18 cellular contexts compared by ENCODE assay signal in genomic region chr14:84197704-84198103, GRCh38.
"Had no signal": no experiment of that assay in that cellular context is flagged by ENCODE, and none has a peak within 500 bp of the region (broad histone marks: within the 10 kb centered on the region; RNA-seq: fewer than 3 reads in every experiment).

No MANE protein-coding gene starts in this region.

- H3K36me3 ChIP-seq: esophagus muscularis mucosa, gastroesophageal sphincter, heart left ventricle, left lung, lower lobe of right lung had no signal

- H3K27me3 ChIP-seq: dorsolateral prefrontal cortex, esophagus muscularis mucosa, foreskin keratinocyte, gastroesophageal sphincter, heart left ventricle, hepatocyte, left lung had no signal

- H3K4me1 ChIP-seq: foreskin keratinocyte, gastroesophageal sphincter, heart left ventricle, left lung, lower lobe of right lung had no signal

- H3K9me3 ChIP-seq: gastroesophageal sphincter, lower lobe of right lung had no signal

- DNase-seq: dorsolateral prefrontal cortex; effector CD4-positive, alpha-beta T cell; effector memory CD4-positive, alpha-beta T cell; foreskin keratinocyte; heart left ventricle; hypothalamus; immature natural killer cell; left cardiac atrium; left lung; left ventricle myocardium superior; lower lobe of right lung; mesenchymal stem cell; mucosa of descending colon; naive B cell had no signal

- H3K4me3 ChIP-seq: coronary artery, dorsolateral prefrontal cortex, esophagus muscularis mucosa, gastroesophageal sphincter, heart left ventricle, hepatocyte, left lung, lower lobe of right lung, mucosa of descending colon had no signal
